In the genomic region with DNA sequence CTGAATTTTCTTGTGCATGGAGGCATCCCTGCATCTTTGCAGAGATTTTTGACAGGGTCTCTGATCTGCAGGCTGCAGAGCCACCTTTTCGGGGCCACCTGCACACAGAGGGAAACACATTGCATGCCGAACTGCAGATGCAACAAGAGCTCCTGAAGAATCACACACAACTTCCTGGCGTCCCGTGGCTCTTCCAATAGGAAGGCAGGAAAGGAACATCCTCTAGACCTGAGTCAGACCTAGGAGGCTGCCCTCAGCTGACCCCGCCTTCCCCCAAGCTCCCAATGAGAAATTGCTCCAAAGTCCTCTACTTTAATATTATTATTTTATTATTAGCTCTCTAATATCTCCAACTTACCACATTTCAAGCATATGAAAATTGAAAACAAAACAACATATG, we compare ENCODE assay signal across 1 cellular context.
TF ChIP-seq lines count a peak whose summit lies in the region.

No MANE protein-coding gene starts in this region.

TF ChIP-seq in WTC11, 78 proteins besides CTCF, POLR2A, EP300 and RAD21 (continued from another document):
- TF ChIP-seq, protein P1, sequence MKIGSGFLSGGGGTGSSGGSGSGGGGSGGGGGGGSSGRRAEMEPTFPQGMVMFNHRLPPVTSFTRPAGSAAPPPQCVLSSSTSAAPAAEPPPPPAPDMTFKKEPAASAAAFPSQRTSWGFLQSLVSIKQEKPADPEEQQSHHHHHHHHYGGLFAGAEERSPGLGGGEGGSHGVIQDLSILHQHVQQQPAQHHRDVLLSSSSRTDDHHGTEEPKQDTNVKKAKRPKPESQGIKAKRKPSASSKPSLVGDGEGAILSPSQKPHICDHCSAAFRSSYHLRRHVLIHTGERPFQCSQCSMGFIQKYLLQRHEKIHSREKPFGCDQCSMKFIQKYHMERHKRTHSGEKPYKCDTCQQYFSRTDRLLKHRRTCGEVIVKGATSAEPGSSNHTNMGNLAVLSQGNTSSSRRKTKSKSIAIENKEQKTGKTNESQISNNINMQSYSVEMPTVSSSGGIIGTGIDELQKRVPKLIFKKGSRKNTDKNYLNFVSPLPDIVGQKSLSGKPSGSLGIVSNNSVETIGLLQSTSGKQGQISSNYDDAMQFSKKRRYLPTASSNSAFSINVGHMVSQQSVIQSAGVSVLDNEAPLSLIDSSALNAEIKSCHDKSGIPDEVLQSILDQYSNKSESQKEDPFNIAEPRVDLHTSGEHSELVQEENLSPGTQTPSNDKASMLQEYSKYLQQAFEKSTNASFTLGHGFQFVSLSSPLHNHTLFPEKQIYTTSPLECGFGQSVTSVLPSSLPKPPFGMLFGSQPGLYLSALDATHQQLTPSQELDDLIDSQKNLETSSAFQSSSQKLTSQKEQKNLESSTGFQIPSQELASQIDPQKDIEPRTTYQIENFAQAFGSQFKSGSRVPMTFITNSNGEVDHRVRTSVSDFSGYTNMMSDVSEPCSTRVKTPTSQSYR (CRISPR knock-in tag; IDR thresholded peaks at IDR 0.05), result no peak
- no peak for TF ChIP-seq OVOL2 (CRISPR knock-in tag; IDR thresholded peaks at IDR 0.05; ENCODE audit: borderline replicate concordance)
